In genomic region chr12:100668939-100669536, GRCh38 we compare ENCODE assay signal across 10 cellular contexts.
A peak's percentile ranks its signal among the peaks of the same experiment; 100 is the strongest.
DNase-seq lines count a peak whose midpoint lies in the region; ATAC-seq and TF ChIP-seq lines count a peak whose summit lies in the region.
"Had no signal": no experiment of that assay in that cellular context is flagged by ENCODE, and none has a peak within 500 bp of the region (broad histone marks: within the 10 kb centered on the region; RNA-seq: fewer than 3 reads in every experiment).

No MANE protein-coding gene starts in this region.

- H4K20me1 ChIP-seq in fibroblast of lung (ENCODE audit: control insufficient read depth, extremely low read depth, insufficient read depth, low read length) (no peaks in the 10 kb centered on the region), neural progenitor cell (ENCODE audit: low read depth) (no peaks in the 10 kb centered on the region)

- no peak overlapping the region for H3K4me3 Mint-ChIP-seq in activated CD8-positive, alpha-beta T cell treated with anti-CD3 and anti-CD28 coated beads for 36 hours
- H3K4me3 Mint-ChIP-seq in neural progenitor cell, result peak overlapping the region; percentile 27
- H3K4me3 Mint-ChIP-seq: stimulated activated naive CD8-positive, alpha-beta T cell treated with anti-CD3 and anti-CD28 coated beads, Interleukin-15, Interleukin-2, amounts not matched to agents 100 ng/mL and 50 ng/mL, for 24 hours; T-helper 1 cell treated with Interleukin-12 subunit alpha and Interleukin-12 subunit beta and Interleukin-4 antibody, amounts not matched to agents 30 μg/mL and 1 μg/mL, for 36 hours had no signal

- H3K27me3 Mint-ChIP-seq in activated CD8-positive, alpha-beta T cell treated with anti-CD3 and anti-CD28 coated beads for 36 hours, result peaks cover 4% of the 10 kb centered on the region
- peaks cover 2% of the 10 kb centered on the region for H3K27me3 Mint-ChIP-seq in neural progenitor cell (ENCODE audit: insufficient read depth, low read depth)

- DNase-seq in COR-L47 (lab: John Stamatoyannopoulos, UW) (peak; percentile 57), NCI-H345 treated with DMSO at 0.1 percent for 48 hours (lab: John Stamatoyannopoulos, UW; ENCODE audit: unreplicated experiment) (peak; percentile 66), fibroblast of lung (ENCODE audit: low read depth in 2 of 2) (peak; percentile 53 to 60), neural progenitor cell (ENCODE audit: low spot score) (peak; percentile 89), uterus (peak; percentile 17 to 19)
- DNase-seq in activated CD8-positive, alpha-beta T cell treated with anti-CD3 and anti-CD28 coated beads for 36 hours, result peak; percentile 73

- H3K4me2 ChIP-seq in fibroblast of lung (ENCODE audit: extremely low read depth, insufficient read depth, low read length) (no peak overlapping the region), neural progenitor cell (no peak overlapping the region)

- no peaks in the 10 kb centered on the region for H3K4me1 Mint-ChIP-seq in activated CD8-positive, alpha-beta T cell treated with anti-CD3 and anti-CD28 coated beads for 36 hours (ENCODE audit: low read depth)
- peaks cover 10% of the 10 kb centered on the region for H3K4me1 Mint-ChIP-seq in neural progenitor cell

- no peak for TF ChIP-seq POLR2A in uterus (IDR thresholded peaks at IDR 0.05)

- H3K4me1 ChIP-seq in fibroblast of lung (ENCODE audit: control insufficient read depth, extremely low read depth, insufficient read depth, low read length), result no peaks in the 10 kb centered on the region
- H3K4me1 ChIP-seq in neural progenitor cell, result no peaks in the 10 kb centered on the region
- H3K4me1 ChIP-seq in uterus, result no peaks in the 10 kb centered on the region

- no peaks in the 10 kb centered on the region for H3K79me2 ChIP-seq in fibroblast of lung (ENCODE audit: control insufficient read depth, insufficient read depth, low read length)
- no peaks in the 10 kb centered on the region for H3K79me2 ChIP-seq in neural progenitor cell (ENCODE audit: low read depth)

- peak; percentile 66 for TF ChIP-seq CTCF in activated CD8-positive, alpha-beta T cell treated with anti-CD3 and anti-CD28 coated beads for 36 hours (IDR thresholded peaks at IDR 0.05)
- peak; percentile 86 to 95 for TF ChIP-seq CTCF in fibroblast of lung (conservative IDR thresholded peaks at IDR 0.05 in 1 of 2, IDR thresholded peaks at IDR 0.05 in 1 of 2; ENCODE audit: low read depth in 1 of 2, low read length in 2 of 2)
- peak; percentile 97 for TF ChIP-seq CTCF in neural progenitor cell (IDR thresholded peaks at IDR 0.05)
- peak in 3 of 4 experiments; percentile 30 to 42 (median 34) for TF ChIP-seq CTCF in uterus (IDR thresholded peaks at IDR 0.05)

- no peak overlapping the region for H3K27ac Mint-ChIP-seq in activated CD8-positive, alpha-beta T cell treated with anti-CD3 and anti-CD28 coated beads for 36 hours
- no peak overlapping the region for H3K27ac Mint-ChIP-seq in neural progenitor cell
- H3K27ac Mint-ChIP-seq: stimulated activated naive CD8-positive, alpha-beta T cell treated with anti-CD3 and anti-CD28 coated beads, Interleukin-15, Interleukin-2, amounts not matched to agents 100 ng/mL and 50 ng/mL, for 24 hours; T-helper 1 cell treated with Interleukin-12 subunit alpha and Interleukin-12 subunit beta and Interleukin-4 antibody, amounts not matched to agents 30 μg/mL and 1 μg/mL, for 36 hours had no signal

- H3K4me3 ChIP-seq in fibroblast of lung (replicated peaks in 1 of 4; ENCODE audit: control extremely low read depth in 1 of 4, insufficient read depth in 1 of 4, low read depth in 3 of 4, low read length in 4 of 4) (no peak overlapping the region), neural progenitor cell (no peak overlapping the region), uterus (no peak overlapping the region)

- no peaks in the 10 kb centered on the region for H3F3A ChIP-seq in neural progenitor cell (ENCODE audit: low read depth)

- ATAC-seq in GM19328 (IDR thresholded peaks at IDR 0.05; ENCODE audit: unreplicated experiment) (peak; percentile 58), HG03378 (IDR thresholded peaks at IDR 0.05; ENCODE audit: unreplicated experiment) (peak; percentile 70)
- ATAC-seq in activated CD8-positive, alpha-beta T cell treated with anti-CD3 and anti-CD28 coated beads for 36 hours, result no peak

- H2AFZ ChIP-seq in fibroblast of lung (ENCODE audit: low read length) (no peak overlapping the region), neural progenitor cell (replicated peaks) (no peak overlapping the region)

- CTCF ChIA-PET in activated CD8-positive, alpha-beta T cell treated with anti-CD3 and anti-CD28 coated beads for 36 hours (lab: Charles Lee), result no interaction called here

- H3K36me3 ChIP-seq in fibroblast of lung (ENCODE audit: control insufficient read depth, insufficient read depth, low read length) (no peaks in the 10 kb centered on the region), neural progenitor cell (no peaks in the 10 kb centered on the region), uterus (no peaks in the 10 kb centered on the region)

- no peak overlapping the region for H3K27ac ChIP-seq in fibroblast of lung (ENCODE audit: insufficient read depth, low read length)
- H3K27ac ChIP-seq in neural progenitor cell, result no peak overlapping the region
- no peak overlapping the region for H3K27ac ChIP-seq in uterus

- H3K9me3 Mint-ChIP-seq in activated CD8-positive, alpha-beta T cell treated with anti-CD3 and anti-CD28 coated beads for 36 hours, result no peaks in the 10 kb centered on the region
- H3K9me3 Mint-ChIP-seq in neural progenitor cell, result no peaks in the 10 kb centered on the region
- H3K9me3 Mint-ChIP-seq: stimulated activated naive CD8-positive, alpha-beta T cell treated with anti-CD3 and anti-CD28 coated beads, Interleukin-15, Interleukin-2, amounts not matched to agents 100 ng/mL and 50 ng/mL, for 24 hours; T-helper 1 cell treated with Interleukin-12 subunit alpha and Interleukin-12 subunit beta and Interleukin-4 antibody, amounts not matched to agents 30 μg/mL and 1 μg/mL, for 36 hours had no signal

- H3K27me3 ChIP-seq in fibroblast of lung (ENCODE audit: control insufficient read depth, insufficient read depth, low read length) (no peaks in the 10 kb centered on the region), neural progenitor cell (no peaks in the 10 kb centered on the region), uterus (no peaks in the 10 kb centered on the region)

- POLR2A ChIA-PET in activated CD8-positive, alpha-beta T cell treated with anti-CD3 and anti-CD28 coated beads for 36 hours (lab: Charles Lee), result no interaction called here

- H3K36me3 Mint-ChIP-seq in activated CD8-positive, alpha-beta T cell treated with anti-CD3 and anti-CD28 coated beads for 36 hours (ENCODE audit: low read depth), result no peaks in the 10 kb centered on the region
- H3K36me3 Mint-ChIP-seq in neural progenitor cell, result no peaks in the 10 kb centered on the region

- intact Hi-C loops in activated CD8-positive, alpha-beta T cell treated with anti-CD3 and anti-CD28 coated beads for 36 hours (cut with micrococcal nuclease), result no loop called here
- intact Hi-C loops in uterus (cut with DNase I; ENCODE audit: low total_unique reads), result no loop called here

- H3K9ac ChIP-seq in fibroblast of lung (ENCODE audit: insufficient read depth, low read length) (no peak overlapping the region), neural progenitor cell (no peak overlapping the region)

- no peaks in the 10 kb centered on the region for H3K9me3 ChIP-seq in fibroblast of lung (ENCODE audit: control insufficient read depth, insufficient read depth, low read depth, low read length)
- H3K9me3 ChIP-seq in neural progenitor cell (ENCODE audit: low read depth), result no peaks in the 10 kb centered on the region
- H3K9me3 ChIP-seq in uterus, result no peaks in the 10 kb centered on the region

Comparison
In these comparisons a context has a peak if more than half of its experiments do, and no peak if none do; other contexts are left out.
1. DNase-seq: peak in every context shown above with its lines; median percentile 89 in neural progenitor cell; 73 in activated CD8-positive, alpha-beta T cell treated with anti-CD3 and anti-CD28 coated beads for 36 hours; 66 in NCI-H345 treated with DMSO at 0.1 percent for 48 hours; 57 in COR-L47; 56 in fibroblast of lung; 18 in uterus.
2. CTCF ChIP-seq: peak in every context shown above with its lines; median percentile 97 in neural progenitor cell; 90 in fibroblast of lung; 66 in activated CD8-positive, alpha-beta T cell treated with anti-CD3 and anti-CD28 coated beads for 36 hours; 34 in uterus.